21 cellular contexts compared by ENCODE assay signal in the genomic region with DNA sequence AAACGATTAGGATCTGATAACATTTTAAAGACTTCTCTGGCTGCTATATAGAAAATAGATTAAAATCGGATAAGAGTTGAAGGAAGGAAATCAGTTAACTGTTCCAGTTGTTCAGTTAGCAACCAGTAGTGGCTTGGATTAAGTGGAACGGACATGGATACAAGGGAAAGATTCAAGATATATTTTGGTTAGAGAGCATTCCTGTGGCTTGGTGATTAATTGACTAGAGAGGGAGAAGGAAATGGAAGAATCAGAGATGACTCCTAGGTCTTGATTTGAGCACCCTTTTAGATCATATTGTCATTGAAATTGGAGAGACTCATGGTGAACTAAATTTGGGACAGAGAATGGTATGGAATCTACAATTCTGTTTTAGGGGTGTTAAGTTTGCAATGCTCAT.
DNase-seq lines count a peak whose midpoint lies in the region; FAIRE-seq and TF ChIP-seq lines count a peak whose summit lies in the region.
"Had no signal": no experiment of that assay in that cellular context is flagged by ENCODE, and none has a peak within 500 bp of the region (broad histone marks: within the 10 kb centered on the region; RNA-seq: fewer than 3 reads in every experiment).

No MANE protein-coding gene starts in this region.

- H3K4me3 Mint-ChIP-seq in osteocyte (ENCODE audit: unreplicated experiment), result no peak overlapping the region
- H3K4me3 Mint-ChIP-seq: activated CD8-positive, alpha-beta memory T cell treated with anti-CD3 and anti-CD28 coated beads, Interleukin-2, amount 10 ng/mL, durations not matched to agents 7 days and 5 days; activated T-helper 17 cell treated with anti-CD3 and anti-CD28 coated beads, Interleukin-2, amount 50 U/mL, for 72 hours; natural killer cell treated with Interleukin-12 subunit alpha and Interleukin-12 subunit beta and Interleukin-15 and Interleukin-18, amount 100 ng/mL, for 72 hours had no signal

- no peaks in the 10 kb centered on the region for H3K36me3 Mint-ChIP-seq in osteocyte (ENCODE audit: unreplicated experiment)
- H3K36me3 Mint-ChIP-seq: activated CD8-positive, alpha-beta memory T cell treated with anti-CD3 and anti-CD28 coated beads, Interleukin-2, amount 10 ng/mL, durations not matched to agents 7 days and 5 days; natural killer cell treated with Interleukin-12 subunit alpha and Interleukin-12 subunit beta and Interleukin-15 and Interleukin-18, amount 100 ng/mL, for 72 hours had no signal

- FAIRE-seq in bronchial epithelial cell (lab: Jason Lieb, UNC), result no peak
- FAIRE-seq: endometrium had no signal

- TF ChIP-seq CTCF in bronchial epithelial cell (IDR thresholded peaks at IDR 0.05; ENCODE audit: insufficient read depth, low read length, severe bottlenecking) (no peak), osteocyte (IDR thresholded peaks at IDR 0.05) (no peak)

- peaks cover 5% of the 10 kb centered on the region for H3K9me3 Mint-ChIP-seq in osteocyte (ENCODE audit: unreplicated experiment)

- no peak overlapping the region for H3K27ac Mint-ChIP-seq in osteocyte (ENCODE audit: unreplicated experiment)
- H3K27ac Mint-ChIP-seq: activated CD8-positive, alpha-beta memory T cell treated with anti-CD3 and anti-CD28 coated beads, Interleukin-2, amount 10 ng/mL, durations not matched to agents 7 days and 5 days; activated T-helper 17 cell treated with anti-CD3 and anti-CD28 coated beads, Interleukin-2, amount 50 U/mL, for 72 hours; natural killer cell treated with Interleukin-12 subunit alpha and Interleukin-12 subunit beta and Interleukin-15 and Interleukin-18, amount 100 ng/mL, for 72 hours had no signal

- H3K27me3 Mint-ChIP-seq in osteocyte (ENCODE audit: unreplicated experiment), result peaks cover 2% of the 10 kb centered on the region

- H3K36me3 ChIP-seq in bronchial epithelial cell (ENCODE audit: control insufficient read depth, insufficient read depth, low read length), result no peaks in the 10 kb centered on the region
- H3K36me3 ChIP-seq: gastrocnemius medialis, thoracic aorta had no signal

- H3K4me3 ChIP-seq in bronchial epithelial cell (ENCODE audit: low read depth, low read length), result no peak overlapping the region
- H3K4me3 ChIP-seq: gastrocnemius medialis, thoracic aorta had no signal

- H3K4me1 Mint-ChIP-seq in osteocyte (ENCODE audit: unreplicated experiment), result no peaks in the 10 kb centered on the region
- H3K4me1 Mint-ChIP-seq: activated CD8-positive, alpha-beta memory T cell treated with anti-CD3 and anti-CD28 coated beads, Interleukin-2, amount 10 ng/mL, durations not matched to agents 7 days and 5 days; activated T-helper 17 cell treated with anti-CD3 and anti-CD28 coated beads, Interleukin-2, amount 50 U/mL, for 72 hours had no signal

- DNase-seq in EH (ENCODE audit: low read depth) (peak; percentile 59), M059J (ENCODE audit: low read depth) (peak; percentile 69), bronchial epithelial cell (ENCODE audit: low read depth) (peak; percentile 48), kidney tubule cell (ENCODE audit: low spot score) (peak; percentile 71), germinal center (ENCODE audit: low spot score) (no peak), osteocyte (ENCODE audit: extremely low spot score, unreplicated experiment) (no peak), NCI-H146 (lab: John Stamatoyannopoulos, UW) (no peak)
- no peak for DNase-seq in activated naive CD4-positive, alpha-beta T cell treated with Interleukin-2 at 50 U/mL for 16 hours
- DNase-seq: activated CD4-positive, alpha-beta T cell treated with anti-CD3 and anti-CD28 coated beads for 4 hours; activated CD8-positive, alpha-beta memory T cell treated with anti-CD3 and anti-CD28 coated beads, Interleukin-2, amount 10 ng/mL, durations not matched to agents 7 days and 5 days; cortex of kidney; gastrocnemius medialis; GOT3; left cardiac atrium; NCI-H1048; NCI-H2029; NCI-H524 had no signal

- no peaks in the 10 kb centered on the region for H3K27me3 ChIP-seq in bronchial epithelial cell (ENCODE audit: control insufficient read depth, insufficient read depth, low read length)
- H3K27me3 ChIP-seq: gastrocnemius medialis had no signal

Comparison
In these comparisons a context has a peak if more than half of its experiments do, and no peak if none do; other contexts are left out.
1. DNase-seq: peak in EH (single experiment), M059J (single experiment), bronchial epithelial cell (single experiment) and kidney tubule cell (single experiment); none in germinal center (single experiment), osteocyte (single experiment), activated naive CD4-positive, alpha-beta T cell treated with Interleukin-2 at 50 U/mL for 16 hours (single experiment) and NCI-H146 (single experiment).